Comparison of ENCODE assay signal across 8 cellular contexts in the genomic region with DNA sequence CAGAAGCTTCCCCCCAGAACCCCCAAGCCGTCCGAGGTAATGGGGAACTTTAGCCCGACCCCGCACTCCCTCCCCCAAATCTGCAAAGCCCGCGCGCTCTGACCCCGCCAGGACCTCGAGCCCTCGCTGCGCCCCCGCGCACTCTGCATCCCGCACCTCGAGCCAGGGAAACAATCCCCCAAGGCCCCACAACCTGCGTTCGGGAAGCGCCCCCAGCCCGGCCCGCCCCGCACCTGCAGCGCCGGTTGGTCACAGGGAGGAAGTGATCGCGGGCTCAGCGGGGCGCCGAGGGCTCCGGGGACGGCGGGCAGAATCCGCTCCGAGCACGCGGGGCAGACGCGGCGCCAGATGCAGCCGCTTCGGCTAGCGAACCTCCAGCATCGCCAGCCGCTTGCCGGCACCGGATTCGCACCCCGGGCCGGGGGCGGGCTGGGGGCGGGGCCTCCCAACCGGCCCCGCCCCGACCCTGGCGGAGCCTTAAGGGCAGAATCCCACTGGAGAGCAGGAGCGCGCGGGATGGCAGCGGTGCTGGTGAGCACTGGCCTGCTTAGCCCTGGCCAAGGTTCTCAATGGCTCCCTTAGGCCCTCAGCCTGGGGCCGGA. TPM values are rescaled to one million over a fixed set of nuclear protein-coding genes. Genes with fewer than 3 reads are reported as not detected.
DNase-seq lines count a peak whose midpoint lies in the region; ATAC-seq and TF ChIP-seq lines count a peak whose summit lies in the region.

A gene with protein sequence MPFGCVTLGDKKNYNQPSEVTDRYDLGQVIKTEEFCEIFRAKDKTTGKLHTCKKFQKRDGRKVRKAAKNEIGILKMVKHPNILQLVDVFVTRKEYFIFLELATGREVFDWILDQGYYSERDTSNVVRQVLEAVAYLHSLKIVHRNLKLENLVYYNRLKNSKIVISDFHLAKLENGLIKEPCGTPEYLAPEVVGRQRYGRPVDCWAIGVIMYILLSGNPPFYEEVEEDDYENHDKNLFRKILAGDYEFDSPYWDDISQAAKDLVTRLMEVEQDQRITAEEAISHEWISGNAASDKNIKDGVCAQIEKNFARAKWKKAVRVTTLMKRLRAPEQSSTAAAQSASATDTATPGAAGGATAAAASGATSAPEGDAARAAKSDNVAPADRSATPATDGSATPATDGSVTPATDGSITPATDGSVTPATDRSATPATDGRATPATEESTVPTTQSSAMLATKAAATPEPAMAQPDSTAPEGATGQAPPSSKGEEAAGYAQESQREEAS (minus strand): TSS at position 382 of the 602 bp plus-strand sequence. CDS start 7,518 bp downstream, outside the sequence.

- no peak for ATAC-seq in GM21723 (IDR thresholded peaks at IDR 0.05; ENCODE audit: unreplicated experiment)
- no peak for ATAC-seq in GM21717 (IDR thresholded peaks at IDR 0.05; ENCODE audit: unreplicated experiment)

- WGBS in GM23248 (ENCODE audit: low coverage in 1 of 2, low lambda C conversion rate in 2 of 2, missing lambda C conversion rate in 2 of 2), 2 experiments = 4 to 8% methylated on average over 5 to 31 of the region's 59 CpGs
- 2% methylated on average over 32 to 59 of the region's 59 CpGs for WGBS in esophagus, 2 donors

- in situ Hi-C loops in GM23248 (cut with MboI) = no loop called here

- H3K4me3 ChIP-seq in AG04450 (ENCODE audit: low read depth, low read length) = peak within 1 kb of the TSS; percentile 20; the same call in 1 of the 2 replicates
- H3K4me3 ChIP-seq in GM23248 = no peak within 1 kb of the TSS
- peak within 1 kb of the TSS; percentile 67 for H3K4me3 ChIP-seq in WERI-Rb-1 (ENCODE audit: low read depth, low read length)
- peak within 1 kb of the TSS; percentile 23 to 24 for H3K4me3 ChIP-seq in esophagus (ENCODE audit: low read depth in 1 of 2, low read length in 2 of 2)

- H3K36me3 ChIP-seq in GM23248 (ENCODE audit: low read depth) = no peaks in the 10 kb centered on the region
- no peaks in the 10 kb centered on the region for H3K36me3 ChIP-seq in WERI-Rb-1
- no peaks in the 10 kb centered on the region for H3K36me3 ChIP-seq in esophagus (ENCODE audit: control insufficient read depth in 2 of 2, insufficient read depth in 2 of 2, low read length in 1 of 2)

- H3K4me1 ChIP-seq in GM23248 (ENCODE audit: insufficient read depth) (no peaks in the 10 kb centered on the region), esophagus (ENCODE audit: control insufficient read depth in 2 of 2, insufficient read depth in 2 of 2, low read length in 1 of 2) (peaks cover 3% of the 10 kb centered on the region in 2 donors)

- H3K27me3 ChIP-seq in AG04450 (ENCODE audit: control insufficient read depth, insufficient read depth, low read length) (peaks cover 64% of the 10 kb centered on the region), GM23248 (replicated peaks; ENCODE audit: insufficient read depth) (peaks cover 35% of the 10 kb centered on the region), WERI-Rb-1 (ENCODE audit: insufficient read depth, low read depth, severe bottlenecking) (no peaks in the 10 kb centered on the region), esophagus (ENCODE audit: control insufficient read depth in 1 of 2, insufficient read depth in 2 of 2, low read length in 2 of 2) (peaks cover 0 to 5% of the 10 kb centered on the region in 2 donors)

- DNase-seq in AG04450 (ENCODE audit: low read depth, low spot score) (no peak), GM23248 (peak; percentile 24), WERI-Rb-1 (peak; percentile 63), retina (peak; percentile 79), AG08395 (ENCODE audit: low spot score) (no peak)

- no peak within 1 kb of the TSS for H3K4me2 ChIP-seq in GM23248 (ENCODE audit: unreplicated experiment)

- no peaks in the 10 kb centered on the region for H3K79me2 ChIP-seq in GM23248 (ENCODE audit: insufficient read depth)

- H3K27ac ChIP-seq in AG04450 (ENCODE audit: low read depth, low read length) = no peak within 1 kb of the TSS
- no peak within 1 kb of the TSS for H3K27ac ChIP-seq in GM23248
- peak within 1 kb of the TSS; percentile 58 for H3K27ac ChIP-seq in WERI-Rb-1
- H3K27ac ChIP-seq in esophagus (ENCODE audit: low read depth in 2 of 2, low read length in 1 of 2) = no peak within 1 kb of the TSS

- no peaks in the 10 kb centered on the region for H3K9me2 ChIP-seq in GM23248 (ENCODE audit: insufficient read depth)

- no peaks in the 10 kb centered on the region for H4K20me1 ChIP-seq in GM23248 (ENCODE audit: insufficient read depth)

- H2AFZ ChIP-seq in GM23248 = no peak within 1 kb of the TSS

- POLR2A ChIA-PET in AG04450 (lab: Yijun Ruan, JAX) = no interaction called here

- CTCF ChIA-PET in AG04450 (lab: Charles Lee) = no interaction called here

- no peak within 1 kb of the TSS for H3K9ac ChIP-seq in GM23248

- H3K9me3 ChIP-seq in AG04450 (ENCODE audit: control insufficient read depth, insufficient read depth, low read length) (no peaks in the 10 kb centered on the region; the same call in 1 of the 2 replicates), GM23248 (ENCODE audit: low read depth) (no peaks in the 10 kb centered on the region), WERI-Rb-1 (ENCODE audit: severe bottlenecking) (no peaks in the 10 kb centered on the region), esophagus (ENCODE audit: control insufficient read depth in 2 of 2, insufficient read depth in 1 of 2, low read depth in 1 of 2, low read length in 1 of 2) (no peaks in the 10 kb centered on the region)

- TF ChIP-seq CTCF in AG04450 (IDR thresholded peaks at IDR 0.05; ENCODE audit: low read depth, low read length) = no peak
- TF ChIP-seq CTCF in WERI-Rb-1 (IDR thresholded peaks at IDR 0.05; ENCODE audit: low read depth, low read length) = no peak

- H3F3A ChIP-seq in GM23248 (ENCODE audit: insufficient read depth) = no peaks in the 10 kb centered on the region

RNA-seq across cellular contexts. Expression of the gene that starts here (rescaled TPM):
- polyA plus RNA-seq in AG04450 (2011; rRNA removed) (not detected in 2 replicates), GM23248 (2016; fragmentation: Nextera tagmentation; extraction: Ambion mirVana) (0.09 and 0.19 TPM in 2 replicates), esophagus (under 1 TPM in 1 of 2 donors, not detected in 1; 0.01 TPM)
- polyA minus RNA-seq in AG04450 (2011; rRNA and poly(A)+ RNA removed) = not detected in 2 replicates
- not detected in 2 replicates for total RNA-seq in GM23248 (2014; rRNA removed; shearing (Covaris generic))

Comparison
In these comparisons a context has a peak if more than half of its experiments do, and no peak if none do; other contexts are left out.
1. Peak in DNase-seq in GM23248; RNA of the gene not detected or under 1 TPM.
2. DNase-seq: peak in WERI-Rb-1 (single experiment) and retina (single experiment); none in AG04450 (single experiment) and AG08395 (single experiment).